Comparison of ENCODE assay signal across 2 cellular contexts in the genomic region with DNA sequence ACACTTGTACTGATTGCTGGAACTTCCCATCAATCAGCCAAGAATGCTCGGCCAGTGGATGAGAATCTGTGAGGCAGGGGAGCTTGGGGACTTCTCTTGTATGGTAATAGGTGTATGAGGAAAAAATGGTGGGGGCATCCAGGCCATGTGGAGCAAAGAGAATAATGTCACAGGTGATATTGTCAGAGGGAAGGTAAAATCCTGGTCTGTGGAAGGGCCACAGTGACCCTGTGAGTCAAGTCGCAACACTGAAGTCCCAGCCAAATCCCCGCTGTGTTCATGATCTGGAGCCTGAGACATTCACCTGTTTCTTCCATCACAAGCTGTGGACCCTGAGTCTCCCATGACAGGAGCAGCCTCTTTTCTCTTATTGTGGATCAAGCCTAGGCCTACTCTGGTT.
TF ChIP-seq lines count a peak whose summit lies in the region.

No MANE protein-coding gene starts in this region.

TF ChIP-seq in A549, 52 proteins besides CTCF, POLR2A, EP300 and RAD21:
- TF ChIP-seq JUN (IDR thresholded peaks at IDR 0.05) = no peak
- TF ChIP-seq, protein P1, sequence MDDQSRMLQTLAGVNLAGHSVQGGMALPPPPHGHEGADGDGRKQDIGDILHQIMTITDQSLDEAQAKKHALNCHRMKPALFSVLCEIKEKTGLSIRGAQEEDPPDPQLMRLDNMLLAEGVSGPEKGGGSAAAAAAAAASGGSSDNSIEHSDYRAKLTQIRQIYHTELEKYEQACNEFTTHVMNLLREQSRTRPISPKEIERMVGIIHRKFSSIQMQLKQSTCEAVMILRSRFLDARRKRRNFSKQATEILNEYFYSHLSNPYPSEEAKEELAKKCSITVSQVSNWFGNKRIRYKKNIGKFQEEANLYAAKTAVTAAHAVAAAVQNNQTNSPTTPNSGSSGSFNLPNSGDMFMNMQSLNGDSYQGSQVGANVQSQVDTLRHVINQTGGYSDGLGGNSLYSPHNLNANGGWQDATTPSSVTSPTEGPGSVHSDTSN (IDR thresholded peaks at IDR 0.05) = no peak
- TF ChIP-seq GATA3 (IDR thresholded peaks at IDR 0.05; ENCODE audit: borderline replicate concordance) = no peak
- no peak for TF ChIP-seq HOXA7 (CRISPR knock-in tag; IDR thresholded peaks at IDR 0.05)
- no peak for TF ChIP-seq ZSCAN20 (CRISPR knock-in tag; IDR thresholded peaks at IDR 0.05)
- no peak for TF ChIP-seq ZFP36 (IDR thresholded peaks at IDR 0.05; ENCODE audit: borderline replicate concordance, partially characterized antibody)
- no peak for TF ChIP-seq NPAS2 (CRISPR knock-in tag; IDR thresholded peaks at IDR 0.05; ENCODE audit: borderline replicate concordance)
- TF ChIP-seq, protein P2, sequence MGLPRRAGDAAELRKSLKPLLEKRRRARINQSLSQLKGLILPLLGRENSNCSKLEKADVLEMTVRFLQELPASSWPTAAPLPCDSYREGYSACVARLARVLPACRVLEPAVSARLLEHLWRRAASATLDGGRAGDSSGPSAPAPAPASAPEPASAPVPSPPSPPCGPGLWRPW (IDR thresholded peaks at IDR 0.05) = no peak
- TF ChIP-seq JUNB (IDR thresholded peaks at IDR 0.05) = no peak
- no peak for TF ChIP-seq ZC3H11A (IDR thresholded peaks at IDR 0.05)
- TF ChIP-seq EHMT2 (IDR thresholded peaks at IDR 0.05; ENCODE audit: low read depth) = no peak
- no peak for TF ChIP-seq ZNF302 (CRISPR knock-in tag; IDR thresholded peaks at IDR 0.05)
- no peak for TF ChIP-seq RFX5 (IDR thresholded peaks at IDR 0.05)
- TF ChIP-seq EHF (CRISPR knock-in tag; IDR thresholded peaks at IDR 0.05) = no peak
- TF ChIP-seq, protein P3, sequence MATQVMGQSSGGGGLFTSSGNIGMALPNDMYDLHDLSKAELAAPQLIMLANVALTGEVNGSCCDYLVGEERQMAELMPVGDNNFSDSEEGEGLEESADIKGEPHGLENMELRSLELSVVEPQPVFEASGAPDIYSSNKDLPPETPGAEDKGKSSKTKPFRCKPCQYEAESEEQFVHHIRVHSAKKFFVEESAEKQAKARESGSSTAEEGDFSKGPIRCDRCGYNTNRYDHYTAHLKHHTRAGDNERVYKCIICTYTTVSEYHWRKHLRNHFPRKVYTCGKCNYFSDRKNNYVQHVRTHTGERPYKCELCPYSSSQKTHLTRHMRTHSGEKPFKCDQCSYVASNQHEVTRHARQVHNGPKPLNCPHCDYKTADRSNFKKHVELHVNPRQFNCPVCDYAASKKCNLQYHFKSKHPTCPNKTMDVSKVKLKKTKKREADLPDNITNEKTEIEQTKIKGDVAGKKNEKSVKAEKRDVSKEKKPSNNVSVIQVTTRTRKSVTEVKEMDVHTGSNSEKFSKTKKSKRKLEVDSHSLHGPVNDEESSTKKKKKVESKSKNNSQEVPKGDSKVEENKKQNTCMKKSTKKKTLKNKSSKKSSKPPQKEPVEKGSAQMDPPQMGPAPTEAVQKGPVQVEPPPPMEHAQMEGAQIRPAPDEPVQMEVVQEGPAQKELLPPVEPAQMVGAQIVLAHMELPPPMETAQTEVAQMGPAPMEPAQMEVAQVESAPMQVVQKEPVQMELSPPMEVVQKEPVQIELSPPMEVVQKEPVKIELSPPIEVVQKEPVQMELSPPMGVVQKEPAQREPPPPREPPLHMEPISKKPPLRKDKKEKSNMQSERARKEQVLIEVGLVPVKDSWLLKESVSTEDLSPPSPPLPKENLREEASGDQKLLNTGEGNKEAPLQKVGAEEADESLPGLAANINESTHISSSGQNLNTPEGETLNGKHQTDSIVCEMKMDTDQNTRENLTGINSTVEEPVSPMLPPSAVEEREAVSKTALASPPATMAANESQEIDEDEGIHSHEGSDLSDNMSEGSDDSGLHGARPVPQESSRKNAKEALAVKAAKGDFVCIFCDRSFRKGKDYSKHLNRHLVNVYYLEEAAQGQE (IDR thresholded peaks at IDR 0.05) = no peak
- no peak for TF ChIP-seq CHD2 (IDR thresholded peaks at IDR 0.05; ENCODE audit: low read length, partially characterized antibody)
- no peak for TF ChIP-seq FOSB (CRISPR knock-in tag; IDR thresholded peaks at IDR 0.05)
- no peak for TF ChIP-seq MAFK (IDR thresholded peaks at IDR 0.05; ENCODE audit: partially characterized antibody)
TF ChIP-seq in A549: peak in this region for 0.

TF ChIP-seq in IMR-90, 13 proteins besides CTCF, POLR2A, EP300 and RAD21:
- TF ChIP-seq, protein P4, sequence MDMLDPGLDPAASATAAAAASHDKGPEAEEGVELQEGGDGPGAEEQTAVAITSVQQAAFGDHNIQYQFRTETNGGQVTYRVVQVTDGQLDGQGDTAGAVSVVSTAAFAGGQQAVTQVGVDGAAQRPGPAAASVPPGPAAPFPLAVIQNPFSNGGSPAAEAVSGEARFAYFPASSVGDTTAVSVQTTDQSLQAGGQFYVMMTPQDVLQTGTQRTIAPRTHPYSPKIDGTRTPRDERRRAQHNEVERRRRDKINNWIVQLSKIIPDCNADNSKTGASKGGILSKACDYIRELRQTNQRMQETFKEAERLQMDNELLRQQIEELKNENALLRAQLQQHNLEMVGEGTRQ (IDR thresholded peaks at IDR 0.05; ENCODE audit: low read depth, low read length) = no peak
- TF ChIP-seq CEBPB (IDR thresholded peaks at IDR 0.05; ENCODE audit: low read depth, low read length) (no peak), NFE2L2 (IDR thresholded peaks at IDR 0.05; ENCODE audit: low read depth, low read length) (no peak), CHD1 (IDR thresholded peaks at IDR 0.05; ENCODE audit: low read depth, low read length) (no peak)
- TF ChIP-seq, protein P5, sequence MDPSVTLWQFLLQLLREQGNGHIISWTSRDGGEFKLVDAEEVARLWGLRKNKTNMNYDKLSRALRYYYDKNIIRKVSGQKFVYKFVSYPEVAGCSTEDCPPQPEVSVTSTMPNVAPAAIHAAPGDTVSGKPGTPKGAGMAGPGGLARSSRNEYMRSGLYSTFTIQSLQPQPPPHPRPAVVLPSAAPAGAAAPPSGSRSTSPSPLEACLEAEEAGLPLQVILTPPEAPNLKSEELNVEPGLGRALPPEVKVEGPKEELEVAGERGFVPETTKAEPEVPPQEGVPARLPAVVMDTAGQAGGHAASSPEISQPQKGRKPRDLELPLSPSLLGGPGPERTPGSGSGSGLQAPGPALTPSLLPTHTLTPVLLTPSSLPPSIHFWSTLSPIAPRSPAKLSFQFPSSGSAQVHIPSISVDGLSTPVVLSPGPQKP (IDR thresholded peaks at IDR 0.05; ENCODE audit: borderline replicate concordance, low read depth, low read length) = no peak
